In genomic region chr22:32843300-32843699, GRCh38 we compare ENCODE assay signal across 16 cellular contexts. TPM values are rescaled to one million over a fixed set of nuclear protein-coding genes. Genes with fewer than 3 reads are reported as not detected.
A peak's percentile ranks its signal among the peaks of the same experiment; 100 is the strongest.
DNase-seq lines count a peak whose midpoint lies in the region; ATAC-seq and TF ChIP-seq lines count a peak whose summit lies in the region.
"Had no signal": no experiment of that assay in that cellular context is flagged by ENCODE, and none has a peak within 500 bp of the region (broad histone marks: within the 10 kb centered on the region; RNA-seq: fewer than 3 reads in every experiment).

No MANE protein-coding gene starts in this region.

- no peak for ATAC-seq in Right ventricle myocardium inferior

- H3K36me3 Mint-ChIP-seq in HFFc6 (ENCODE audit: low read depth), result peaks cover 36% of the 10 kb centered on the region
- H3K36me3 Mint-ChIP-seq: CD4-positive, CD25-positive, alpha-beta regulatory T cell; CD8-positive, alpha-beta memory T cell had no signal

- H3K27me3 ChIP-seq in left ventricle myocardium inferior (ENCODE audit: low read depth) (no peaks in the 10 kb centered on the region), osteoblast (ENCODE audit: insufficient read depth, low read length) (no peaks in the 10 kb centered on the region)

- peaks cover 34% of the 10 kb centered on the region for H3K27me3 Mint-ChIP-seq in HFFc6 (ENCODE audit: insufficient read depth)

- intact Hi-C loops in left ventricle myocardium inferior (cut with micrococcal nuclease) (no loop called here), Right ventricle myocardium inferior (cut with DNase I) (loop anchor here (10.0 kb wide), 1 partner anchor 142 kb away; no protein-coding TSS in a partner anchor)

- H3K9me3 Mint-ChIP-seq in HFFc6, result no peaks in the 10 kb centered on the region

- no peak for TF ChIP-seq CTCF in left ventricle myocardium inferior (IDR thresholded peaks at IDR 0.05; ENCODE audit: borderline replicate concordance)
- TF ChIP-seq CTCF in HFFc6 (IDR thresholded peaks at IDR 0.05), result no peak
- no peak for TF ChIP-seq CTCF in osteoblast (IDR thresholded peaks at IDR 0.05; ENCODE audit: extremely low read depth, low read depth, low read length)

- H3K36me3 ChIP-seq in left ventricle myocardium inferior (peaks cover 24% of the 10 kb centered on the region), osteoblast (ENCODE audit: insufficient read depth, low read length) (peaks cover 66% of the 10 kb centered on the region)
- H3K36me3 ChIP-seq: HAP-1 had no signal

- H3K4me1 Mint-ChIP-seq in HFFc6 (ENCODE audit: low read depth), result peaks cover 71% of the 10 kb centered on the region
- H3K4me1 Mint-ChIP-seq: CD4-positive, CD25-positive, alpha-beta regulatory T cell; CD8-positive, alpha-beta memory T cell had no signal

- H3K4me3 Mint-ChIP-seq in HFFc6, result peak overlapping the region; percentile 17; the same call in 1 of the 2 replicates
- H3K4me3 Mint-ChIP-seq: CD4-positive, CD25-positive, alpha-beta regulatory T cell; CD8-positive, alpha-beta memory T cell had no signal

- peaks cover 100% of the 10 kb centered on the region for H3K4me1 ChIP-seq in left ventricle myocardium inferior
- H3K4me1 ChIP-seq in osteoblast (ENCODE audit: insufficient read depth, low read length), result peaks cover 17% of the 10 kb centered on the region
- H3K4me1 ChIP-seq: HAP-1 had no signal

- DNase-seq in left ventricle myocardium inferior (no peak), Right ventricle myocardium inferior (ENCODE audit: missing footprints) (no peak), HFFc6 (no peak), osteoblast (ENCODE audit: insufficient read length, low spot score, missing footprints) (no peak), DMS79 (lab: John Stamatoyannopoulos, UW) (no peak), mesenteric fat pad (ENCODE audit: low spot score) (no peak)
- DNase-seq in activated CD4-positive, alpha-beta T cell treated with anti-CD3 and anti-CD28 coated beads, Interleukin-2, amount 50 U/mL, for 48 hours, result no peak
- DNase-seq: 8988T; C1 segment of cervical spinal cord; CD4-positive, CD25-positive, alpha-beta regulatory T cell; CD8-positive, alpha-beta memory T cell; COR-L47; DMS 273 treated with DMSO at 0.1 percent for 48 hours; DMS53 had no signal

- no peak overlapping the region for H3K4me2 ChIP-seq in osteoblast (ENCODE audit: insufficient read depth, low read length)

- H3K27ac Mint-ChIP-seq in HFFc6, result no peak overlapping the region
- H3K27ac Mint-ChIP-seq: CD4-positive, CD25-positive, alpha-beta regulatory T cell had no signal

- H3K4me3 ChIP-seq in left ventricle myocardium inferior (no peak overlapping the region), osteoblast (ENCODE audit: insufficient read depth, low read length) (no peak overlapping the region)
- H3K4me3 ChIP-seq: HAP-1 had no signal

- no peaks in the 10 kb centered on the region for H3K9me3 ChIP-seq in left ventricle myocardium inferior (replicated peaks)
- H3K9me3 ChIP-seq in osteoblast (ENCODE audit: low read depth, low read length), result no peaks in the 10 kb centered on the region
- H3K9me3 ChIP-seq: HAP-1 had no signal

- H2AFZ ChIP-seq in osteoblast (ENCODE audit: low read length), result no peak overlapping the region

- H3K27ac ChIP-seq in left ventricle myocardium inferior (replicated peaks) (peak overlapping the region; percentile 86), osteoblast (ENCODE audit: low read depth, low read length) (peak overlapping the region; percentile 57)
- H3K27ac ChIP-seq: HL-60 had no signal

- peaks cover 90% of the 10 kb centered on the region for H3K79me2 ChIP-seq in osteoblast (ENCODE audit: insufficient read depth, low read length)

- peaks cover 90% of the 10 kb centered on the region for H4K20me1 ChIP-seq in osteoblast (ENCODE audit: insufficient read depth, low read length)

RNA-seq across cellular contexts. Expression of gene TIMP3, which starts 41.8 kb away (rescaled TPM):
- total RNA-seq in left ventricle myocardium inferior (250 TPM), Right ventricle myocardium inferior (288 TPM), osteoblast (1,020 and 1,293 TPM in 2 replicates), mesenteric fat pad (493 TPM)
- total RNA-seq in HFFc6 (2021; fragmentation: NEBNext Ultra II Directional; extraction: Animal tissue kit (Norgen Biotek cat#: 25700)), result 100 to 1,000 TPM; 303 to 525 (median 354) TPM
